ENCODE assay signal across 10 cellular contexts in genomic region chr16:66150691-66151090, GRCh38.
DNase-seq lines count a peak whose midpoint lies in the region; ATAC-seq and TF ChIP-seq lines count a peak whose summit lies in the region.
"Had no signal": no experiment of that assay in that cellular context is flagged by ENCODE, and none has a peak within 500 bp of the region (broad histone marks: within the 10 kb centered on the region; RNA-seq: fewer than 3 reads in every experiment).

No MANE protein-coding gene starts in this region.

- H3K9me3 Mint-ChIP-seq in activated naive CD4-positive, alpha-beta T cell treated with anti-CD3 and anti-CD28 coated beads, Interleukin-2, amount 10 ng/mL, durations not matched to agents 7 days and 5 days = no peaks in the 10 kb centered on the region
- no peaks in the 10 kb centered on the region for H3K9me3 Mint-ChIP-seq in immature natural killer cell
- no peaks in the 10 kb centered on the region for H3K9me3 Mint-ChIP-seq in CD8-positive, alpha-beta T cell

- peaks cover 21% of the 10 kb centered on the region for H3K27me3 Mint-ChIP-seq in activated naive CD4-positive, alpha-beta T cell treated with anti-CD3 and anti-CD28 coated beads, Interleukin-2, amount 10 ng/mL, durations not matched to agents 7 days and 5 days
- H3K27me3 Mint-ChIP-seq in immature natural killer cell (ENCODE audit: low read depth in 3 of 3) = peaks cover 0 to 2% (median 1%) of the 10 kb centered on the region in 3 donors
- H3K27me3 Mint-ChIP-seq in CD8-positive, alpha-beta T cell (ENCODE audit: low read depth) = no peaks in the 10 kb centered on the region

- POLR2A ChIA-PET in CD8-positive, alpha-beta T cell (lab: Charles Lee) = no interaction called here

- no peak overlapping the region for H3K4me3 Mint-ChIP-seq in activated naive CD4-positive, alpha-beta T cell treated with anti-CD3 and anti-CD28 coated beads, Interleukin-2, amount 10 ng/mL, durations not matched to agents 7 days and 5 days
- peak overlapping the region; percentile 66 to 85 (median 71) for H3K4me3 Mint-ChIP-seq in immature natural killer cell
- no peak overlapping the region for H3K4me3 Mint-ChIP-seq in CD8-positive, alpha-beta T cell

- peaks cover 14% of the 10 kb centered on the region for H3K4me1 Mint-ChIP-seq in activated naive CD4-positive, alpha-beta T cell treated with anti-CD3 and anti-CD28 coated beads, Interleukin-2, amount 10 ng/mL, durations not matched to agents 7 days and 5 days
- peaks cover 47 to 51% of the 10 kb centered on the region in 2 donors for H3K4me1 Mint-ChIP-seq in immature natural killer cell
- H3K4me1 Mint-ChIP-seq in CD8-positive, alpha-beta T cell (ENCODE audit: low read depth) = no peaks in the 10 kb centered on the region

- H3K9me3 ChIP-seq in upper lobe of right lung (no peaks in the 10 kb centered on the region), aorta (ENCODE audit: control insufficient read depth, low read length) (no peaks in the 10 kb centered on the region), stomach (no peaks in the 10 kb centered on the region)
- H3K9me3 ChIP-seq in CD8-positive, alpha-beta T cell (ENCODE audit: low read length) = no peaks in the 10 kb centered on the region

- no peak for TF ChIP-seq POLR2A in stomach (IDR thresholded peaks at IDR 0.05)

- peak; percentile 36 for DNase-seq in activated naive CD4-positive, alpha-beta T cell treated with anti-CD3 and anti-CD28 coated beads, Interleukin-2, amount 10 ng/mL, durations not matched to agents 7 days and 5 days
- DNase-seq in activated naive CD4-positive, alpha-beta T cell treated with Interleukin-2 at 50 U/mL for 16 hours = no peak
- DNase-seq in UCSD-AML1 (lab: John Stamatoyannopoulos, UW; ENCODE audit: unreplicated experiment) (peak; percentile 23), immature natural killer cell (peak; percentile 32 to 42 (median 36)), upper lobe of right lung (no peak), aorta (no peak), stomach (no peak)
- DNase-seq in CD8-positive, alpha-beta T cell = no peak
- DNase-seq: activated CD4-positive, CD25-positive, alpha-beta regulatory T cell; dorsolateral prefrontal cortex had no signal

- H3K36me3 ChIP-seq in upper lobe of right lung = no peaks in the 10 kb centered on the region
- H3K36me3 ChIP-seq in aorta (ENCODE audit: control insufficient read depth in 1 of 2, insufficient read depth in 2 of 2, low read length in 1 of 2) = no peaks in the 10 kb centered on the region
- no peaks in the 10 kb centered on the region for H3K36me3 ChIP-seq in stomach
- no peaks in the 10 kb centered on the region for H3K36me3 ChIP-seq in CD8-positive, alpha-beta T cell (ENCODE audit: insufficient read depth, low read length)

- CTCF ChIA-PET in activated naive CD4-positive, alpha-beta T cell treated with anti-CD3 and anti-CD28 coated beads, Interleukin-2, amount 10 ng/mL, durations not matched to agents 7 days and 5 days (lab: Charles Lee) = no interaction called here
- CTCF ChIA-PET in CD8-positive, alpha-beta T cell (lab: Charles Lee) = no interaction called here

- H3K27ac Mint-ChIP-seq in activated naive CD4-positive, alpha-beta T cell treated with anti-CD3 and anti-CD28 coated beads, Interleukin-2, amount 10 ng/mL, durations not matched to agents 7 days and 5 days = peak overlapping the region; percentile 61
- H3K27ac Mint-ChIP-seq in immature natural killer cell = peak overlapping the region; percentile 84 to 94 (median 90)
- no peak overlapping the region for H3K27ac Mint-ChIP-seq in CD8-positive, alpha-beta T cell

- H3K27ac ChIP-seq in upper lobe of right lung (peak overlapping the region; percentile 75), aorta (ENCODE audit: low read depth in 1 of 2, low read length in 2 of 2) (no peak overlapping the region), stomach (peak overlapping the region in 2 of 5 donors; percentile 13 to 75)
- no peak overlapping the region for H3K27ac ChIP-seq in CD8-positive, alpha-beta T cell (ENCODE audit: low read depth, low read length)
- H3K27ac ChIP-seq: dorsolateral prefrontal cortex had no signal

- H3K4me3 ChIP-seq in upper lobe of right lung = no peak overlapping the region
- no peak overlapping the region for H3K4me3 ChIP-seq in aorta (ENCODE audit: low read length in 2 of 2)
- H3K4me3 ChIP-seq in stomach = no peak overlapping the region
- no peak overlapping the region for H3K4me3 ChIP-seq in CD8-positive, alpha-beta T cell (ENCODE audit: low read depth, low read length)
- H3K4me3 ChIP-seq: dorsolateral prefrontal cortex had no signal

- WGBS in aorta, 2 donors = 78 to 92% methylated on average over 1 of the region's 1 CpG
- 38 to 53% (median 44%) methylated on average over 1 of the region's 1 CpG for WGBS in stomach, 5 donors

- peaks cover 3% of the 10 kb centered on the region for H3K36me3 Mint-ChIP-seq in activated naive CD4-positive, alpha-beta T cell treated with anti-CD3 and anti-CD28 coated beads, Interleukin-2, amount 10 ng/mL, durations not matched to agents 7 days and 5 days
- H3K36me3 Mint-ChIP-seq in immature natural killer cell = peaks cover 3 to 11% (median 5%) of the 10 kb centered on the region in 3 donors
- H3K36me3 Mint-ChIP-seq in CD8-positive, alpha-beta T cell = no peaks in the 10 kb centered on the region

- TF ChIP-seq CTCF in upper lobe of right lung (IDR thresholded peaks at IDR 0.05) (no peak), stomach (IDR thresholded peaks at IDR 0.05) (no peak)
- no peak for TF ChIP-seq CTCF in CD8-positive, alpha-beta T cell (IDR thresholded peaks at IDR 0.05)

- H3K4me1 ChIP-seq in upper lobe of right lung (peaks cover 13% of the 10 kb centered on the region), aorta (ENCODE audit: control insufficient read depth in 1 of 2, insufficient read depth in 2 of 2, low read length in 2 of 2) (no peaks in the 10 kb centered on the region), stomach (peaks cover 0 to 13% (median 2%) of the 10 kb centered on the region in 4 donors)
- no peaks in the 10 kb centered on the region for H3K4me1 ChIP-seq in CD8-positive, alpha-beta T cell (ENCODE audit: insufficient read depth, low read length)

- no peak for TF ChIP-seq EP300 in stomach (IDR thresholded peaks at IDR 0.05)

- intact Hi-C loops in upper lobe of right lung (cut with DNase I) (no loop called here), aorta (cut with DNase I) (no loop called here), stomach (cut with DNase I; ENCODE audit: low total_unique reads) (no loop called here)
- intact Hi-C loops in CD8-positive, alpha-beta T cell (cut with DNase I, micrococcal nuclease) = no loop called here

- no peaks in the 10 kb centered on the region for H3K27me3 ChIP-seq in upper lobe of right lung
- H3K27me3 ChIP-seq in aorta (ENCODE audit: control insufficient read depth in 1 of 2, insufficient read depth in 2 of 2, low read length in 1 of 2) = no peaks in the 10 kb centered on the region
- H3K27me3 ChIP-seq in stomach = no peaks in the 10 kb centered on the region
- no peaks in the 10 kb centered on the region for H3K27me3 ChIP-seq in CD8-positive, alpha-beta T cell (ENCODE audit: insufficient read depth, low read length)

- ATAC-seq in upper lobe of right lung (peak; percentile 69), aorta (ENCODE audit: low FRiP score) (no peak)
- ATAC-seq in CD8-positive, alpha-beta T cell = no peak

Comparison
In these comparisons a context has a peak if more than half of its experiments do, and no peak if none do; other contexts are left out.
1. DNase-seq: peak in activated naive CD4-positive, alpha-beta T cell treated with anti-CD3 and anti-CD28 coated beads, Interleukin-2, amount 10 ng/mL, durations not matched to agents 7 days and 5 days (single experiment), UCSD-AML1 (single experiment) and immature natural killer cell (3 of 3); none in activated naive CD4-positive, alpha-beta T cell treated with Interleukin-2 at 50 U/mL for 16 hours (single experiment), upper lobe of right lung (single experiment), aorta (0 of 2), stomach (single experiment) and CD8-positive, alpha-beta T cell (0 of 7).
2. H3K4me3 Mint-ChIP-seq: peak in immature natural killer cell (5 of 5); none in activated naive CD4-positive, alpha-beta T cell treated with anti-CD3 and anti-CD28 coated beads, Interleukin-2, amount 10 ng/mL, durations not matched to agents 7 days and 5 days (single experiment) and CD8-positive, alpha-beta T cell (single experiment).